In the genomic region with DNA sequence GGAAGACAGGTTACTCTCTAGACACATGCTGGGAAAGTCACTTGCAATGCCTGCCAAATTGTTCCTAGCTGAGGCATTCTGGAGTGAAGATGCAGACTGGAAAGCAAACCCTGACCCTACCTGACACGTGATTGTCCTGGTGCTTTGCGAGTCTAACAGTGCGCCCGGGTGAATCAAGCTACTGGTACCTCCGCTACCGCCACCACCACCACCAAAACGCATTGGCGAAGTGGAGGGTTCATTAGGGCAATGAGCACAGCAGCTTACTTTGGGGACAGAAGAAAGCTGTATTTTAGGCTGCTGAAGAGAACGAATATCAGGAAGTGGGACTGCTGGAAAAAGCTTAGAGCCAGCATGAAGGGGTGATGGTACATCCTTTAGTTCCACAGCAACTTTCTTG, we compare ENCODE assay signal across 1 cellular context.
TF ChIP-seq lines count a peak whose summit lies in the region.

No MANE protein-coding gene starts in this region.

TF ChIP-seq in HEK293, 187 proteins besides CTCF, POLR2A, EP300 and RAD21 (continued from another document):
- TF ChIP-seq ZBTB26 (tag by site-specific recombination; optimal IDR thresholded peaks at IDR 0.05) (peak; percentile 8), ZNF701 (tag by site-specific recombination; IDR thresholded peaks at IDR 0.05) (no peak), ZNF692 (tag by site-specific recombination; IDR thresholded peaks at IDR 0.05) (no peak)
